Comparison of ENCODE assay signal across 8 cellular contexts in genomic region chr10:104580774-104581675, GRCh38.
DNase-seq lines count a peak whose midpoint lies in the region; ATAC-seq and TF ChIP-seq lines count a peak whose summit lies in the region.

No MANE protein-coding gene starts in this region.

- no peaks in the 10 kb centered on the region for H3K36me3 Mint-ChIP-seq in endodermal cell (ENCODE audit: low read depth)

- ATAC-seq in GM18517 (IDR thresholded peaks at IDR 0.05; ENCODE audit: unreplicated experiment): peak; percentile 81
- ATAC-seq in HG03280 (IDR thresholded peaks at IDR 0.05; ENCODE audit: unreplicated experiment): peak; percentile 80

- CTCF ChIA-PET in AG04449 (lab: Yijun Ruan, JAX): interaction anchor here (0.7 to 5.1 kb wide), 24 partner anchors 11 to 275 kb away, joined by 3 to 73 read pairs (median 4); no protein-coding TSS in a partner anchor

- H3K4me3 ChIP-seq in AG04449 (ENCODE audit: low read depth, low read length) (no peak overlapping the region), endodermal cell (ENCODE audit: low read length) (no peak overlapping the region)

- no peak overlapping the region for H3K27ac ChIP-seq in endodermal cell (ENCODE audit: low read depth, low read length)

- H3K36me3 ChIP-seq in endodermal cell (ENCODE audit: control insufficient read depth, insufficient read depth, low read length): no peaks in the 10 kb centered on the region

- TF ChIP-seq CTCF in AG04449 (IDR thresholded peaks at IDR 0.05; ENCODE audit: insufficient read depth, low read length, missing control alignments): peak; percentile 85
- peak; percentile 92 for TF ChIP-seq CTCF in endodermal cell (conservative IDR thresholded peaks at IDR 0.05)

- no peaks in the 10 kb centered on the region for H3K27me3 ChIP-seq in endodermal cell (ENCODE audit: control insufficient read depth, insufficient read depth, low read length, poor library complexity, severe bottlenecking)

- no peak overlapping the region for H3K27ac Mint-ChIP-seq in endodermal cell

- no peak for DNase-seq in AG04449 (ENCODE audit: low read depth, low spot score)
- peak; percentile 67 for DNase-seq in NCI-H69 (lab: John Stamatoyannopoulos, UW)
- DNase-seq in activated CD8-positive, alpha-beta memory T cell treated with anti-CD3 and anti-CD28 coated beads for 1 hour (ENCODE audit: extremely low read depth in 1 of 2, low read depth in 1 of 2): peak; percentile 20 to 36
- DNase-seq in endodermal cell: peak; percentile 94
- DNase-seq in midbrain (lab: John Stamatoyannopoulos, UW): peak; percentile 75
- DNase-seq in stimulated activated CD8-positive, alpha-beta memory T cell treated with anti-CD3 and anti-CD28 coated beads, Interleukin-4, amount 100 ng/mL, for 24 hours (ENCODE audit: low read depth): peak; percentile 52

- no peaks in the 10 kb centered on the region for H3K9me3 ChIP-seq in endodermal cell (ENCODE audit: control insufficient read depth, low read length)

- H3K4me1 ChIP-seq in endodermal cell (ENCODE audit: control insufficient read depth, insufficient read depth, low read length): no peaks in the 10 kb centered on the region

- POLR2A ChIA-PET in AG04449 (lab: Yijun Ruan, JAX): no interaction called here

- H3K27me3 Mint-ChIP-seq in endodermal cell (ENCODE audit: insufficient read depth): peaks cover 27% of the 10 kb centered on the region

- H3K9ac ChIP-seq in endodermal cell (ENCODE audit: extremely low read depth, low read length, poor library complexity, severe bottlenecking): no peak overlapping the region

- peaks cover 7% of the 10 kb centered on the region for H3K4me1 Mint-ChIP-seq in endodermal cell

- no peaks in the 10 kb centered on the region for H3K9me3 Mint-ChIP-seq in endodermal cell

- H3K4me3 Mint-ChIP-seq in endodermal cell: no peak overlapping the region

- 50 to 57% methylated on average over 15 to 20 of the region's 20 CpGs for WGBS in endodermal cell (ENCODE audit: insufficient coverage in 1 of 2, insufficient read length in 1 of 2), 2 experiments
